ENCODE assay signal across 5 cellular contexts in the genomic region with DNA sequence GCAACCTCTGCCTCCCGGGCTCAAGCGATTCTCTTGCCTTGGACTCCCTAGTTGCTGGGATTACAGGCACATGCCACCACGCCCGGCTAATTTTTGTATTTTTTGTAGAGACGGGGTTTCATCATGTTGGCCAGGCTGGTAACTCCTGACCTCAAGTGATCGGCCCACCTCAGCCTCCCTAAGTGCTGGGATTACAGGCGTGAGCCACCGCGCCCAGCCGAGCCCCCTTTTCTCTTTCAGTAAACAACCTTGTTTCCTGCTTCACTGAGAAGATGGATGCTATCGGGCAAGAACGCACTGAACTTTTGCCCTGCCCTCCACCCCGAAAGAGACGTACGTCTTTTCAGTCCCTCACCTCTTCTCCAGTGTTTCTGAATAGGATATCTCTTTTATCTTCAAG. TPM values are rescaled to one million over a fixed set of nuclear protein-coding genes. Genes with fewer than 3 reads are reported as not detected.
"Had no signal": no experiment of that assay in that cellular context is flagged by ENCODE, and none has a peak within 500 bp of the region (broad histone marks: within the 10 kb centered on the region; RNA-seq: fewer than 3 reads in every experiment).

No MANE protein-coding gene starts in this region.

RNA-seq across cellular contexts. Expression of a gene that starts 59.6 kb away (rescaled TPM):
- total RNA-seq: subcutaneous adipose tissue, thoracic aorta, upper lobe of right lung, ureter, vagina had no signal
